In genomic region chr12:46773537-46773936, GRCh38 we compare ENCODE assay signal across 17 cellular contexts. TPM values are rescaled to one million over a fixed set of nuclear protein-coding genes. Genes with fewer than 3 reads are reported as not detected.
"Had no signal": no experiment of that assay in that cellular context is flagged by ENCODE, and none has a peak within 500 bp of the region (broad histone marks: within the 10 kb centered on the region; RNA-seq: fewer than 3 reads in every experiment).

No MANE protein-coding gene starts in this region.

- H3K27ac Mint-ChIP-seq: activated B cell treated with CpG ODN at 0.5 μM for 24 hours; activated naive CD8-positive, alpha-beta T cell; dendritic cell treated with granulocyte-macrophage colony-stimulating factor and Interleukin-4, amounts not matched to agents 40 ng/mL and 50 ng/mL, for 4 days; immature natural killer cell; neural progenitor cell; T-helper 1 cell treated with Interleukin-12 subunit alpha and Interleukin-12 subunit beta and Interleukin-4 antibody, amounts not matched to agents 30 μg/mL and 1 μg/mL, for 36 hours had no signal

- H3K9ac ChIP-seq: neural progenitor cell had no signal

- H3K36me3 Mint-ChIP-seq: activated naive CD8-positive, alpha-beta T cell; brain; immature natural killer cell; neural progenitor cell had no signal

- H3K4me1 Mint-ChIP-seq: activated B cell treated with CpG ODN at 0.5 μM for 24 hours, immature natural killer cell had no signal

- H3K36me3 ChIP-seq: heart left ventricle, neural progenitor cell, stomach, thoracic aorta had no signal

- H3K4me3 ChIP-seq: heart left ventricle, neural progenitor cell, skin epidermis, stomach, thoracic aorta had no signal

- H3K27ac ChIP-seq: heart left ventricle, neural progenitor cell, stomach, thoracic aorta had no signal

- H3K27me3 ChIP-seq: heart left ventricle, neural progenitor cell, stomach had no signal

- H3K4me3 Mint-ChIP-seq: activated B cell treated with CpG ODN at 0.5 μM for 24 hours; activated naive CD8-positive, alpha-beta T cell; brain; dendritic cell treated with granulocyte-macrophage colony-stimulating factor and Interleukin-4, amounts not matched to agents 40 ng/mL and 50 ng/mL, for 4 days; immature natural killer cell; neural progenitor cell; T-helper 1 cell treated with Interleukin-12 subunit alpha and Interleukin-12 subunit beta and Interleukin-4 antibody, amounts not matched to agents 30 μg/mL and 1 μg/mL, for 36 hours had no signal

- H3K4me2 ChIP-seq: neural progenitor cell had no signal

- H3K9me3 ChIP-seq: heart left ventricle, stomach, thoracic aorta had no signal

- H3K9me3 Mint-ChIP-seq: activated B cell treated with CpG ODN at 0.5 μM for 24 hours; brain; dendritic cell treated with granulocyte-macrophage colony-stimulating factor and Interleukin-4, amounts not matched to agents 40 ng/mL and 50 ng/mL, for 4 days; immature natural killer cell; neural progenitor cell; T-helper 1 cell treated with Interleukin-12 subunit alpha and Interleukin-12 subunit beta and Interleukin-4 antibody, amounts not matched to agents 30 μg/mL and 1 μg/mL, for 36 hours had no signal

- DNase-seq: activated B cell treated with CpG ODN at 0.5 μM for 24 hours; activated CD4-positive, alpha-beta T cell treated with anti-CD3 and anti-CD28 coated beads, Interleukin-2, amount 50 U/mL, for 1 hour; activated CD8-positive, alpha-beta memory T cell treated with anti-CD3 and anti-CD28 coated beads for 24 hours; activated gamma-delta T cell treated with Interleukin-2 at 50 U/mL for 16 hours; amygdala; effector memory CD4-positive, alpha-beta T cell; heart left ventricle; immature natural killer cell; retina; stomach had no signal

- H3K27me3 Mint-ChIP-seq: activated B cell treated with CpG ODN at 0.5 μM for 24 hours; activated naive CD8-positive, alpha-beta T cell; brain; dendritic cell treated with granulocyte-macrophage colony-stimulating factor and Interleukin-4, amounts not matched to agents 40 ng/mL and 50 ng/mL, for 4 days had no signal

- H2AFZ ChIP-seq: neural progenitor cell had no signal

RNA-seq across cellular contexts. Expression of gene SLC38A4, which starts 52.3 kb away (rescaled TPM):
- total RNA-seq: activated B cell treated with CpG ODN at 0.5 μM for 24 hours had no signal
